ENCODE assay signal across 16 cellular contexts in genomic region chr5:544675-545330, GRCh38. TPM values are rescaled to one million over a fixed set of nuclear protein-coding genes. Genes with fewer than 3 reads are reported as not detected.
DNase-seq lines count a peak whose midpoint lies in the region; ATAC-seq and TF ChIP-seq lines count a peak whose summit lies in the region.
"Had no signal": no experiment of that assay in that cellular context is flagged by ENCODE, and none has a peak within 500 bp of the region (broad histone marks: within the 10 kb centered on the region; RNA-seq: fewer than 3 reads in every experiment).

No MANE protein-coding gene starts in this region.

- peak overlapping the region; percentile 71 for H3K4me2 ChIP-seq in OCI-LY7 (ENCODE audit: low read length)

- intact Hi-C loops in CD4-positive, alpha-beta memory T cell (cut with micrococcal nuclease), result loop anchor here (1.0 kb wide), 1 partner anchor 72 kb away; no protein-coding TSS in a partner anchor
- intact Hi-C loops in OCI-LY7 (cut with micrococcal nuclease; ENCODE audit: unreplicated experiment) (loop anchor here (1.0 kb wide), 1 partner anchor 67 kb away; the partner anchor contains the start of gene CEP72), breast epithelium (cut with DNase I; ENCODE audit: low total_unique reads) (no loop called here)

- no TSS peak for BruUV-seq in OCI-LY7 (replicated peaks; lab: Mats Ljungman, UMichigan)

- H3K9me3 Mint-ChIP-seq in CD4-positive, alpha-beta memory T cell, result no peaks in the 10 kb centered on the region
- H3K9me3 Mint-ChIP-seq in naive B cell, result peaks cover 0 to 9% (median 5%) of the 10 kb centered on the region in 7 donors
- H3K9me3 Mint-ChIP-seq: activated CD4-positive, alpha-beta T cell treated with anti-CD3 and anti-CD28 coated beads, Interleukin-2, amount 10 ng/mL, durations not matched to agents 24 days and 14 days; stimulated activated effector memory CD8-positive, alpha-beta T cell treated with anti-CD3 and anti-CD28 coated beads, Interleukin-12 subunit alpha, Interleukin-12 subunit beta, amount 100 ng/mL, for 72 hours had no signal

- peak overlapping the region in 2 of 7 donors; percentile 24 to 57 for H3K27ac Mint-ChIP-seq in CD4-positive, alpha-beta memory T cell
- H3K27ac Mint-ChIP-seq in naive B cell, result peak overlapping the region in 4 of 6 donors; percentile 32 to 91 (median 63)
- H3K27ac Mint-ChIP-seq: activated CD4-positive, alpha-beta T cell treated with anti-CD3 and anti-CD28 coated beads, Interleukin-2, amount 10 ng/mL, durations not matched to agents 24 days and 14 days had no signal

- TF ChIP-seq POLR2A in breast epithelium (IDR thresholded peaks at IDR 0.05), result no peak

- H3K36me3 ChIP-seq in BE2C, result no peaks in the 10 kb centered on the region
- no peaks in the 10 kb centered on the region for H3K36me3 ChIP-seq in CD4-positive, alpha-beta memory T cell (ENCODE audit: insufficient read depth, low read length)
- H3K36me3 ChIP-seq in OCI-LY7 (ENCODE audit: insufficient read depth, low read length), result no peaks in the 10 kb centered on the region
- H3K36me3 ChIP-seq in WERI-Rb-1, result no peaks in the 10 kb centered on the region
- no peaks in the 10 kb centered on the region for H3K36me3 ChIP-seq in breast epithelium
- H3K36me3 ChIP-seq: esophagus muscularis mucosa, gastroesophageal sphincter, thyroid gland had no signal

- no peak for ATAC-seq in naive B cell (ENCODE audit: low read depth in 2 of 2)
- ATAC-seq: gastroesophageal sphincter, SK-N-SH treated with all-trans-retinoic acid at 6 μM for 48 hours had no signal

- H3K27me3 Mint-ChIP-seq in CD4-positive, alpha-beta memory T cell, result peaks cover 7 to 13% of the 10 kb centered on the region in 2 donors
- H3K27me3 Mint-ChIP-seq in naive B cell, result peaks cover 34 to 75% (median 45%) of the 10 kb centered on the region in 3 donors

- H4K20me1 ChIP-seq in OCI-LY7 (ENCODE audit: insufficient read depth, low read length), result no peaks in the 10 kb centered on the region

- peaks cover 5 to 13% (median 8%) of the 10 kb centered on the region in 4 donors for H3K4me1 Mint-ChIP-seq in CD4-positive, alpha-beta memory T cell
- peaks cover 34 to 53% (median 37%) of the 10 kb centered on the region in 3 donors for H3K4me1 Mint-ChIP-seq in naive B cell

- no peak overlapping the region for H3K27ac ChIP-seq in CD4-positive, alpha-beta memory T cell (ENCODE audit: low read depth, low read length)
- H3K27ac ChIP-seq in OCI-LY7 (ENCODE audit: low read depth, low read length, poor library complexity, severe bottlenecking) (peak overlapping the region; percentile 48), WERI-Rb-1 (no peak overlapping the region), breast epithelium (no peak overlapping the region)
- H3K27ac ChIP-seq: esophagus muscularis mucosa, gastroesophageal sphincter, thyroid gland had no signal

- H3K4me3 Mint-ChIP-seq in CD4-positive, alpha-beta memory T cell, result peak overlapping the region in 1 of 8 donors; percentile 56
- H3K4me3 Mint-ChIP-seq in naive B cell, result peak overlapping the region in 5 of 8 donors; percentile 10 to 89 (median 41)

- CTCF ChIA-PET in CD4-positive, alpha-beta memory T cell (lab: Charles Lee; ENCODE audit: partially characterized antibody), result no interaction called here
- CTCF ChIA-PET in OCI-LY7 (lab: Charles Lee; ENCODE audit: unreplicated experiment), result no interaction called here

- H3K9me2 ChIP-seq in OCI-LY7 (ENCODE audit: insufficient read depth, low read length), result no peaks in the 10 kb centered on the region

- H3K4me1 ChIP-seq in BE2C, result no peaks in the 10 kb centered on the region
- H3K4me1 ChIP-seq in CD4-positive, alpha-beta memory T cell (ENCODE audit: insufficient read depth, low read length), result peaks cover 16% of the 10 kb centered on the region
- H3K4me1 ChIP-seq in OCI-LY7 (ENCODE audit: insufficient read depth, low read length, poor library complexity, severe bottlenecking), result peaks cover 16% of the 10 kb centered on the region
- H3K4me1 ChIP-seq in breast epithelium, result no peaks in the 10 kb centered on the region
- H3K4me1 ChIP-seq: esophagus muscularis mucosa, gastroesophageal sphincter, thyroid gland had no signal

- no peaks in the 10 kb centered on the region for H3K79me2 ChIP-seq in OCI-LY7 (ENCODE audit: insufficient read depth, low read depth, low read length)

- H3K27me3 ChIP-seq in BE2C (peaks cover 16% of the 10 kb centered on the region), WERI-Rb-1 (ENCODE audit: insufficient read depth, low read depth, severe bottlenecking) (no peaks in the 10 kb centered on the region), breast epithelium (peaks cover 0 to 67% of the 10 kb centered on the region in 2 donors)
- H3K27me3 ChIP-seq in CD4-positive, alpha-beta memory T cell (ENCODE audit: insufficient read depth, low read length), result peaks cover 4% of the 10 kb centered on the region
- H3K27me3 ChIP-seq: thyroid gland had no signal

- no peaks in the 10 kb centered on the region for H3K9me3 ChIP-seq in BE2C
- H3K9me3 ChIP-seq in CD4-positive, alpha-beta memory T cell (ENCODE audit: control insufficient read depth in 1 of 2, low read length in 2 of 2), result no peaks in the 10 kb centered on the region
- no peaks in the 10 kb centered on the region for H3K9me3 ChIP-seq in OCI-LY7 (ENCODE audit: low read length)
- no peaks in the 10 kb centered on the region for H3K9me3 ChIP-seq in WERI-Rb-1 (ENCODE audit: severe bottlenecking)
- H3K9me3 ChIP-seq in breast epithelium, result no peaks in the 10 kb centered on the region
- H3K9me3 ChIP-seq: esophagus muscularis mucosa, gastroesophageal sphincter, thyroid gland had no signal

- no peak overlapping the region for H2AFZ ChIP-seq in OCI-LY7 (ENCODE audit: low read length)

- POLR2A ChIA-PET in CD4-positive, alpha-beta memory T cell (lab: Charles Lee; ENCODE audit: partially characterized antibody), result no interaction called here
- POLR2A ChIA-PET in OCI-LY7 (lab: Charles Lee), result interaction anchor here (0.6 to 1.9 kb wide), 3 partner anchors 15 to 309 kb away, joined by 3 to 7 read pairs (median 3); no protein-coding TSS in a partner anchor

- DNase-seq in BE2C (peak; percentile 1), OCI-LY7 (ENCODE audit: low spot score) (no peak), naive B cell (no peak), WERI-Rb-1 (no peak), breast epithelium (ENCODE audit: low spot score in 2 of 2) (no peak)
- no peak for DNase-seq in CD4-positive, alpha-beta memory T cell
- no peak for DNase-seq in stimulated activated CD4-positive, alpha-beta T cell treated with anti-CD3 and anti-CD28 coated beads, Interleukin-1b, Interleukin-23, amount 100 ng/mL, for 48 hours
- DNase-seq: NCI-H187 treated with DMSO at 0.1 percent for 48 hours, NCI-H345, retina had no signal

- TF ChIP-seq CTCF in BE2C (IDR thresholded peaks at IDR 0.05; ENCODE audit: low read depth, low read length) (no peak), OCI-LY7 (conservative IDR thresholded peaks at IDR 0.05; ENCODE audit: low read length) (no peak), WERI-Rb-1 (IDR thresholded peaks at IDR 0.05; ENCODE audit: low read depth, low read length) (no peak), breast epithelium (IDR thresholded peaks at IDR 0.05) (no peak)

- no peaks in the 10 kb centered on the region for H3K36me3 Mint-ChIP-seq in CD4-positive, alpha-beta memory T cell
- H3K36me3 Mint-ChIP-seq in naive B cell, result peaks cover 0 to 9% of the 10 kb centered on the region in 2 donors
- H3K36me3 Mint-ChIP-seq: stimulated activated effector memory CD8-positive, alpha-beta T cell treated with anti-CD3 and anti-CD28 coated beads, Interleukin-12 subunit alpha, Interleukin-12 subunit beta, amount 100 ng/mL, for 72 hours had no signal

- H3K4me3 ChIP-seq in BE2C (ENCODE audit: low read depth, low read length) (no peak overlapping the region), OCI-LY7 (ENCODE audit: low read depth, low read length, poor library complexity, severe bottlenecking) (peak overlapping the region; percentile 25), WERI-Rb-1 (ENCODE audit: low read depth, low read length) (no peak overlapping the region), breast epithelium (no peak overlapping the region)
- H3K4me3 ChIP-seq in CD4-positive, alpha-beta memory T cell (ENCODE audit: low read length in 2 of 2), result peak overlapping the region; percentile 6 to 12
- H3K4me3 ChIP-seq: esophagus muscularis mucosa, gastroesophageal sphincter, thyroid gland had no signal

RNA-seq across cellular contexts. Expression of gene SLC9A3, which starts 20.6 kb away (rescaled TPM):
- polyA plus RNA-seq in BE2C (2012; ENCODE audit: insufficient read depth, insufficient read length, low read depth), result 2.3 TPM
- 1 to 10 TPM; 2.8 to 3.1 TPM for total RNA-seq in CD4-positive, alpha-beta memory T cell
- polyA plus RNA-seq in CD4-positive, alpha-beta memory T cell, result 1 to 10 TPM; 2.2 to 2.8 TPM
- total RNA-seq in OCI-LY7 (2014; rRNA removed; shearing (Covaris generic)), result 4.3 and 6.9 TPM in 2 replicates
- total RNA-seq in OCI-LY7 (2022) (2.0 and 2.7 TPM in 2 replicates), breast epithelium (1 to 10 TPM; 1.1 to 5.6 (median 2.3) TPM)
- polyA plus RNA-seq in naive B cell (ENCODE audit: low read depth in 6 of 6), result 1 to 10 TPM in 5 of 6 donors, under 1 TPM in 1; 0.84 to 2.1 (median 1.6) TPM

Comparison
In these comparisons a context has a peak if more than half of its experiments do, and no peak if none do; other contexts are left out.
1. H3K4me3 ChIP-seq: peak in CD4-positive, alpha-beta memory T cell (2 of 2) and OCI-LY7 (single experiment); none in BE2C (single experiment), WERI-Rb-1 (single experiment) and breast epithelium (0 of 3).